Comparison of ENCODE assay signal across 18 cellular contexts in genomic region chr2:102523647-102524046, GRCh38. TPM values are rescaled to one million over a fixed set of nuclear protein-coding genes. Genes with fewer than 3 reads are reported as not detected.
DNase-seq lines count a peak whose midpoint lies in the region; ATAC-seq, FAIRE-seq and TF ChIP-seq lines count a peak whose summit lies in the region.
"Had no signal": no experiment of that assay in that cellular context is flagged by ENCODE, and none has a peak within 500 bp of the region (broad histone marks: within the 10 kb centered on the region; RNA-seq: fewer than 3 reads in every experiment).

No MANE protein-coding gene starts in this region.

- no peak overlapping the region for H3K9ac ChIP-seq in keratinocyte (ENCODE audit: control insufficient read depth, extremely low read depth, insufficient read depth, low read length)

- ATAC-seq in RWPE2 (ENCODE audit: low read depth): peak; percentile 42; the same call in 1 of the 3 replicates
- ATAC-seq in effector memory CD8-positive, alpha-beta T cell (replicated peaks): no peak
- no peak for ATAC-seq in activated CD4-positive, CD25-positive, alpha-beta regulatory T cell treated with anti-CD3 and anti-CD28 coated beads, Interleukin-2, amount 50 U/mL, for 24 hours
- ATAC-seq: A549 had no signal

- peak overlapping the region; percentile 0 to 14 for H3K4me3 Mint-ChIP-seq in effector memory CD8-positive, alpha-beta T cell
- H3K4me3 Mint-ChIP-seq: HFFc6 had no signal

- peak overlapping the region in 1 of 2 donors; percentile 57 for H3K27ac Mint-ChIP-seq in effector memory CD8-positive, alpha-beta T cell
- H3K27ac Mint-ChIP-seq: HFFc6 had no signal

- no peaks in the 10 kb centered on the region for H3K36me3 ChIP-seq in RWPE2 (ENCODE audit: low read depth)
- no peaks in the 10 kb centered on the region for H3K36me3 ChIP-seq in keratinocyte (ENCODE audit: control insufficient read depth in 2 of 2, extremely low read depth in 1 of 2, insufficient read depth in 2 of 2, low read length in 2 of 2)
- H3K36me3 ChIP-seq: BE2C had no signal

- H2AFZ ChIP-seq in keratinocyte (ENCODE audit: control insufficient read depth, low read length): no peak overlapping the region

- dilution Hi-C loops in keratinocyte (cut with MboI; ENCODE audit: extremely low pct_ligation_motif_present, low sequenced_read_pairs): no loop called here

- H3K4me3 ChIP-seq in RWPE2 (ENCODE audit: severe bottlenecking) (no peak overlapping the region), keratinocyte (ENCODE audit: control insufficient read depth in 2 of 3, extremely low read depth in 1 of 3, insufficient read depth in 2 of 3, low read depth in 1 of 3, low read length in 3 of 3) (no peak overlapping the region)
- H3K4me3 ChIP-seq: A549 had no signal

- no peaks in the 10 kb centered on the region for H3K9me1 ChIP-seq in keratinocyte (ENCODE audit: control insufficient read depth, extremely low read depth, insufficient read depth, low read length)

- H3K4me1 Mint-ChIP-seq in effector memory CD8-positive, alpha-beta T cell (ENCODE audit: low read depth in 2 of 2): peaks cover 10 to 34% of the 10 kb centered on the region in 2 donors

- H3K27me3 Mint-ChIP-seq in effector memory CD8-positive, alpha-beta T cell: peaks cover 0 to 5% of the 10 kb centered on the region in 2 donors

- H3K4me2 ChIP-seq in keratinocyte (ENCODE audit: control insufficient read depth, extremely low read depth, insufficient read depth, low read depth, low read length): no peak overlapping the region
- H3K4me2 ChIP-seq: A549 had no signal

- no peaks in the 10 kb centered on the region for H3K9me3 Mint-ChIP-seq in effector memory CD8-positive, alpha-beta T cell
- H3K9me3 Mint-ChIP-seq: CD4-positive, alpha-beta memory T cell; HFFc6 had no signal

- H3K79me2 ChIP-seq in keratinocyte (ENCODE audit: control insufficient read depth, insufficient read depth, low read length): no peaks in the 10 kb centered on the region

- H3K27me3 ChIP-seq in RWPE2 (ENCODE audit: insufficient read depth, poor library complexity, severe bottlenecking): no peaks in the 10 kb centered on the region
- no peaks in the 10 kb centered on the region for H3K27me3 ChIP-seq in keratinocyte (ENCODE audit: control insufficient read depth, extremely low read depth, insufficient read depth, low read length)
- H3K27me3 ChIP-seq: BE2C had no signal

- H3K9me3 ChIP-seq in RWPE2 (ENCODE audit: severe bottlenecking) (no peaks in the 10 kb centered on the region), keratinocyte (ENCODE audit: control insufficient read depth, low read depth, low read length) (no peaks in the 10 kb centered on the region)
- H3K9me3 ChIP-seq: A549, BE2C had no signal

- TF ChIP-seq CTCF in RWPE2 (IDR thresholded peaks at IDR 0.05; ENCODE audit: poor library complexity, severe bottlenecking) (no peak), keratinocyte (optimal IDR thresholded peaks at IDR 0.05 in 1 of 3, IDR thresholded peaks at IDR 0.05 in 1 of 3, conservative IDR thresholded peaks at IDR 0.05 in 1 of 3; ENCODE audit: extremely low read depth in 1 of 3, insufficient read depth in 2 of 3, low read length in 3 of 3) (no peak)

- DNase-seq in RWPE2 (ENCODE audit: low spot score): no peak
- no peak for DNase-seq in effector memory CD8-positive, alpha-beta T cell
- no peak for DNase-seq in keratinocyte (ENCODE audit: low read depth, low spot score)
- no peak for DNase-seq in NCI-H1092 (lab: John Stamatoyannopoulos, UW)
- no peak for DNase-seq in GM19239 (ENCODE audit: insufficient read length, low spot score)
- DNase-seq: BE2C, DND-41, GDM1, HCEC 1CT, HFFc6, IMR-90 had no signal

- FAIRE-seq in keratinocyte (lab: Jason Lieb, UNC) (peak; percentile 49), GM19239 (lab: Jason Lieb, UNC) (no peak)
- FAIRE-seq: A549, D721Med, H1 had no signal

- no peak overlapping the region for H3K27ac ChIP-seq in RWPE2 (ENCODE audit: poor library complexity, severe bottlenecking)
- no peak overlapping the region for H3K27ac ChIP-seq in keratinocyte (ENCODE audit: control insufficient read depth, insufficient read depth, low read length)
- H3K27ac ChIP-seq: A549, C4-2B had no signal

- no peaks in the 10 kb centered on the region for H3K36me3 Mint-ChIP-seq in effector memory CD8-positive, alpha-beta T cell (ENCODE audit: insufficient read depth)
- H3K36me3 Mint-ChIP-seq: CD4-positive, alpha-beta memory T cell had no signal

- H4K20me1 ChIP-seq in keratinocyte (ENCODE audit: control insufficient read depth, extremely low read depth, insufficient read depth, low read length): no peaks in the 10 kb centered on the region

- H3K4me1 ChIP-seq in RWPE2 (ENCODE audit: insufficient read depth, poor library complexity, severe bottlenecking): no peaks in the 10 kb centered on the region
- no peaks in the 10 kb centered on the region for H3K4me1 ChIP-seq in keratinocyte (ENCODE audit: control insufficient read depth, extremely low read depth, insufficient read depth, low read length)
- H3K4me1 ChIP-seq: A549, BE2C had no signal

RNA-seq across cellular contexts. Expression of gene SLC9A4, which starts 50.6 kb away (rescaled TPM):
- not detected in 3 replicates for polyA plus RNA-seq in keratinocyte
- polyA plus RNA-seq in keratinocyte (2011; ENCODE audit: low read depth): not detected
- polyA plus RNA-seq in keratinocyte (2011; cell fraction: cytosol; rRNA removed): not detected in 2 replicates
- polyA plus RNA-seq in keratinocyte (2011; cell fraction: nucleus; rRNA removed): 0.21 TPM in 1 of 2 replicates, not detected in the other
- polyA plus RNA-seq in keratinocyte (2012; ENCODE audit: low replicate concordance): not detected in 2 replicates
- 0.13 TPM in 1 of 3 replicates, not detected in the others for polyA minus RNA-seq in keratinocyte
- polyA minus RNA-seq in keratinocyte (2011; cell fraction: cytosol; rRNA and poly(A)+ RNA removed): not detected
- polyA minus RNA-seq in keratinocyte (2011; cell fraction: nucleus; rRNA and poly(A)+ RNA removed): not detected in 2 replicates
- polyA plus RNA-seq: A549; AG04450; CD4-positive, alpha-beta memory T cell; H1; IMR-90 had no signal
